Comparison of ENCODE assay signal across 9 cellular contexts in genomic region chr16:84952335-84953050, GRCh38. TPM values are rescaled to one million over a fixed set of nuclear protein-coding genes. Genes with fewer than 3 reads are reported as not detected.
DNase-seq lines count a peak whose midpoint lies in the region; ATAC-seq and TF ChIP-seq lines count a peak whose summit lies in the region.
"Had no signal": no experiment of that assay in that cellular context is flagged by ENCODE, and none has a peak within 500 bp of the region (broad histone marks: within the 10 kb centered on the region; RNA-seq: fewer than 3 reads in every experiment).

No MANE protein-coding gene starts in this region.

- H3K36me3 Mint-ChIP-seq in activated B cell treated with CpG ODN at 0.5 μM for 24 hours (ENCODE audit: low read depth), result no peaks in the 10 kb centered on the region

- no peaks in the 10 kb centered on the region for H3K27me3 ChIP-seq in HAP-1 (ENCODE audit: low read depth)
- H3K27me3 ChIP-seq in kidney epithelial cell (ENCODE audit: control insufficient read depth, insufficient read depth, low read length), result no peaks in the 10 kb centered on the region

- intact Hi-C loops in activated B cell treated with CpG ODN at 0.5 μM for 24 hours (cut with micrococcal nuclease), result loop anchor here (1.0 to 5.0 kb wide), 5 partner anchors 27 to 676 kb away; partner anchors contain the start of gene MEAK7

- H3K27me3 Mint-ChIP-seq in activated B cell treated with CpG ODN at 0.5 μM for 24 hours, result peaks cover 12% of the 10 kb centered on the region

- peak; percentile 62 for DNase-seq in Caki2 (ENCODE audit: low read depth)
- DNase-seq in HAP-1 (ENCODE audit: low spot score in 2 of 2), result peak; percentile 73 to 87
- peak; percentile 31 for DNase-seq in NCI-H2196 treated with DMSO at 0.1 percent for 48 hours (lab: John Stamatoyannopoulos, UW; ENCODE audit: unreplicated experiment)
- DNase-seq in activated B cell treated with CpG ODN at 0.5 μM for 24 hours, result peak; percentile 39
- peak; percentile 90 to 91 for DNase-seq in cardiac fibroblast (ENCODE audit: low read depth in 2 of 2)
- peak; percentile 43 for DNase-seq in kidney epithelial cell (ENCODE audit: low read depth)
- DNase-seq in stimulated activated CD4-positive, alpha-beta T cell treated with anti-CD3 and anti-CD28 coated beads, Interleukin-1b, Interleukin-23, amount 100 ng/mL, for 1 hour (ENCODE audit: low read depth in 2 of 2), result peak; percentile 44 to 46

- H3K4me3 Mint-ChIP-seq in activated B cell treated with CpG ODN at 0.5 μM for 24 hours, result no peak overlapping the region
- H3K4me3 Mint-ChIP-seq: T-helper 1 cell treated with Interleukin-12 subunit alpha and Interleukin-12 subunit beta and Interleukin-4 antibody, amounts not matched to agents 30 μg/mL and 1 μg/mL, for 36 hours had no signal

- in situ Hi-C loops in Caki2 (cut with HindIII; ENCODE audit: low pct_unique_long_range_greater_than_20kb, low sequenced_read_pairs), result no loop called here
- in situ Hi-C loops in HAP-1 (cut with MboI; ENCODE audit: low sequenced_read_pairs), result no loop called here

- POLR2A ChIA-PET in activated B cell treated with CpG ODN at 0.5 μM for 24 hours (lab: Charles Lee), result interaction anchor here (0.6 kb wide), 1 partner anchor 125 kb away, joined by 3 read pairs; no protein-coding TSS in a partner anchor

- no peak overlapping the region for H3K27ac Mint-ChIP-seq in activated B cell treated with CpG ODN at 0.5 μM for 24 hours
- H3K27ac Mint-ChIP-seq: T-helper 1 cell treated with Interleukin-12 subunit alpha and Interleukin-12 subunit beta and Interleukin-4 antibody, amounts not matched to agents 30 μg/mL and 1 μg/mL, for 36 hours had no signal

- ATAC-seq in activated B cell treated with CpG ODN at 0.5 μM for 24 hours (ENCODE audit: low read depth), result peak; percentile 93
- ATAC-seq in GM18861 (IDR thresholded peaks at IDR 0.05; ENCODE audit: unreplicated experiment), result no peak

- no peaks in the 10 kb centered on the region for H3K9me3 Mint-ChIP-seq in activated B cell treated with CpG ODN at 0.5 μM for 24 hours
- H3K9me3 Mint-ChIP-seq: T-helper 1 cell treated with Interleukin-12 subunit alpha and Interleukin-12 subunit beta and Interleukin-4 antibody, amounts not matched to agents 30 μg/mL and 1 μg/mL, for 36 hours had no signal

- CTCF ChIA-PET in activated B cell treated with CpG ODN at 0.5 μM for 24 hours (lab: Charles Lee), result interaction anchor here (0.6 to 5.3 kb wide), 12 partner anchors 10 to 436 kb away, joined by 3 to 46 read pairs (median 4); partner anchors contain the start of gene ZDHHC7

- H3K36me3 ChIP-seq in HAP-1 (replicated peaks), result no peaks in the 10 kb centered on the region
- no peaks in the 10 kb centered on the region for H3K36me3 ChIP-seq in kidney epithelial cell (ENCODE audit: control insufficient read depth, insufficient read depth, low read length)

- no peaks in the 10 kb centered on the region for H3K9me3 ChIP-seq in HAP-1

- peak; percentile 40 for TF ChIP-seq CTCF in activated B cell treated with CpG ODN at 0.5 μM for 24 hours (IDR thresholded peaks at IDR 0.05)
- peak; percentile 88 for TF ChIP-seq CTCF in cardiac fibroblast (IDR thresholded peaks at IDR 0.05; ENCODE audit: low read depth, low read length)
- TF ChIP-seq CTCF in kidney epithelial cell (IDR thresholded peaks at IDR 0.05; ENCODE audit: insufficient read depth, low read length, poor library complexity, severe bottlenecking), result peak; percentile 83

- peaks cover 5% of the 10 kb centered on the region for H3K4me1 Mint-ChIP-seq in activated B cell treated with CpG ODN at 0.5 μM for 24 hours

- no peaks in the 10 kb centered on the region for H3K4me1 ChIP-seq in HAP-1

- H3K4me3 ChIP-seq in HAP-1, result no peak overlapping the region
- no peak overlapping the region for H3K4me3 ChIP-seq in cardiac fibroblast (replicated peaks in 1 of 2; ENCODE audit: low read depth in 2 of 2, low read length in 2 of 2)
- H3K4me3 ChIP-seq in kidney epithelial cell (ENCODE audit: low read depth, low read length), result no peak overlapping the region

RNA-seq across cellular contexts. Expression of gene ZDHHC7, which starts 58.8 kb away (rescaled TPM):
- 90.1 and 107 TPM in 2 replicates for total RNA-seq in Caki2 (2014; rRNA removed; shearing (Covaris generic); ENCODE audit: low replicate concordance)
- total RNA-seq in activated B cell treated with CpG ODN at 0.5 μM for 24 hours, result 24.4 and 26.9 TPM in 2 replicates
- total RNA-seq in kidney epithelial cell, result 53.4 and 62.0 TPM in 2 replicates

Comparison
In these comparisons a context has a peak if more than half of its experiments do, and no peak if none do; other contexts are left out.
1. DNase-seq: peak in every context shown above with its lines; median percentile 90 in cardiac fibroblast; 80 in HAP-1; 62 in Caki2; 45 in stimulated activated CD4-positive, alpha-beta T cell treated with anti-CD3 and anti-CD28 coated beads, Interleukin-1b, Interleukin-23, amount 100 ng/mL, for 1 hour; 43 in kidney epithelial cell; 39 in activated B cell treated with CpG ODN at 0.5 μM for 24 hours; 31 in NCI-H2196 treated with DMSO at 0.1 percent for 48 hours.